Comparison of ENCODE assay signal across 25 cellular contexts in genomic region chr11:70808686-70809375, GRCh38.
DNase-seq lines count a peak whose midpoint lies in the region; ATAC-seq and TF ChIP-seq lines count a peak whose summit lies in the region.
"Had no signal": no experiment of that assay in that cellular context is flagged by ENCODE, and none has a peak within 500 bp of the region (broad histone marks: within the 10 kb centered on the region; RNA-seq: fewer than 3 reads in every experiment).

No MANE protein-coding gene starts in this region.

- CTCF ChIA-PET in activated CD8-positive, alpha-beta memory T cell treated with anti-CD3 and anti-CD28 coated beads, Interleukin-2, amount 10 ng/mL, durations not matched to agents 7 days and 5 days (lab: Charles Lee): no interaction called here

- H3K4me1 Mint-ChIP-seq in progenitor cell of endocrine pancreas (ENCODE audit: low read depth): no peaks in the 10 kb centered on the region
- H3K4me1 Mint-ChIP-seq in activated CD8-positive, alpha-beta memory T cell treated with anti-CD3 and anti-CD28 coated beads, Interleukin-2, amount 10 ng/mL, durations not matched to agents 7 days and 5 days: no peaks in the 10 kb centered on the region
- H3K4me1 Mint-ChIP-seq: B cell; CD14-positive monocyte; CD4-positive, alpha-beta memory T cell; CD4-positive, CD25-positive, alpha-beta regulatory T cell; CD8-positive, alpha-beta memory T cell had no signal

- ATAC-seq in activated CD8-positive, alpha-beta memory T cell treated with anti-CD3 and anti-CD28 coated beads, Interleukin-2, amount 10 ng/mL, durations not matched to agents 7 days and 5 days: no peak
- ATAC-seq: A549; CD8-positive, alpha-beta T cell had no signal

- H3K36me3 Mint-ChIP-seq in progenitor cell of endocrine pancreas (ENCODE audit: insufficient read depth): peaks cover 19% of the 10 kb centered on the region
- no peaks in the 10 kb centered on the region for H3K36me3 Mint-ChIP-seq in activated CD8-positive, alpha-beta memory T cell treated with anti-CD3 and anti-CD28 coated beads, Interleukin-2, amount 10 ng/mL, durations not matched to agents 7 days and 5 days
- H3K36me3 Mint-ChIP-seq: CD14-positive monocyte; CD4-positive, alpha-beta memory T cell; CD4-positive, CD25-positive, alpha-beta regulatory T cell; CD8-positive, alpha-beta memory T cell; CD8-positive, alpha-beta T cell had no signal

- DNase-seq in progenitor cell of endocrine pancreas (ENCODE audit: low spot score, unreplicated experiment): no peak
- DNase-seq in activated CD8-positive, alpha-beta memory T cell treated with anti-CD3 and anti-CD28 coated beads, Interleukin-2, amount 10 ng/mL, durations not matched to agents 7 days and 5 days: no peak
- DNase-seq: 8988T; ACHN; AML-193; BE2C; C1 segment of cervical spinal cord; Caco-2; Calu3; CD4-positive, alpha-beta memory T cell; CD4-positive, alpha-beta T cell; CD4-positive, CD25-positive, alpha-beta regulatory T cell; CD8-positive, alpha-beta memory T cell; CD8-positive, alpha-beta T cell; COR-L47; DMS 273 treated with DMSO at 0.1 percent for 48 hours; DMS153; DMS53; DMS79; DMS79 treated with DMSO at 0.1 percent for 48 hours; DND-41; EL had no signal

- TF ChIP-seq CTCF in progenitor cell of endocrine pancreas (IDR thresholded peaks at IDR 0.05; ENCODE audit: unreplicated experiment): no peak

- H3K9me3 Mint-ChIP-seq in progenitor cell of endocrine pancreas (ENCODE audit: low read depth): no peaks in the 10 kb centered on the region
- H3K9me3 Mint-ChIP-seq in activated CD8-positive, alpha-beta memory T cell treated with anti-CD3 and anti-CD28 coated beads, Interleukin-2, amount 10 ng/mL, durations not matched to agents 7 days and 5 days (ENCODE audit: low read depth): no peaks in the 10 kb centered on the region
- H3K9me3 Mint-ChIP-seq: CD4-positive, alpha-beta memory T cell; CD4-positive, alpha-beta T cell; CD4-positive, CD25-positive, alpha-beta regulatory T cell; CD8-positive, alpha-beta memory T cell; CD8-positive, alpha-beta T cell had no signal

- no peak overlapping the region for H3K4me3 Mint-ChIP-seq in progenitor cell of endocrine pancreas (ENCODE audit: low read depth)
- H3K4me3 Mint-ChIP-seq in activated CD8-positive, alpha-beta memory T cell treated with anti-CD3 and anti-CD28 coated beads, Interleukin-2, amount 10 ng/mL, durations not matched to agents 7 days and 5 days: no peak overlapping the region
- H3K4me3 Mint-ChIP-seq: B cell; CD14-positive monocyte; CD4-positive, alpha-beta memory T cell; CD4-positive, alpha-beta T cell; CD4-positive, CD25-positive, alpha-beta regulatory T cell; CD8-positive, alpha-beta memory T cell; CD8-positive, alpha-beta T cell had no signal

- no peaks in the 10 kb centered on the region for H3K27me3 Mint-ChIP-seq in progenitor cell of endocrine pancreas
- H3K27me3 Mint-ChIP-seq in activated CD8-positive, alpha-beta memory T cell treated with anti-CD3 and anti-CD28 coated beads, Interleukin-2, amount 10 ng/mL, durations not matched to agents 7 days and 5 days: no peaks in the 10 kb centered on the region
- H3K27me3 Mint-ChIP-seq: B cell; CD4-positive, CD25-positive, alpha-beta regulatory T cell had no signal

- peak overlapping the region; percentile 27 for H3K27ac Mint-ChIP-seq in progenitor cell of endocrine pancreas
- H3K27ac Mint-ChIP-seq in activated CD8-positive, alpha-beta memory T cell treated with anti-CD3 and anti-CD28 coated beads, Interleukin-2, amount 10 ng/mL, durations not matched to agents 7 days and 5 days: no peak overlapping the region
- H3K27ac Mint-ChIP-seq: B cell; CD14-positive monocyte; CD4-positive, alpha-beta T cell; CD4-positive, CD25-positive, alpha-beta regulatory T cell; CD8-positive, alpha-beta memory T cell; CD8-positive, alpha-beta T cell had no signal
